Comparison of ENCODE assay signal across 16 cellular contexts in the genomic region with DNA sequence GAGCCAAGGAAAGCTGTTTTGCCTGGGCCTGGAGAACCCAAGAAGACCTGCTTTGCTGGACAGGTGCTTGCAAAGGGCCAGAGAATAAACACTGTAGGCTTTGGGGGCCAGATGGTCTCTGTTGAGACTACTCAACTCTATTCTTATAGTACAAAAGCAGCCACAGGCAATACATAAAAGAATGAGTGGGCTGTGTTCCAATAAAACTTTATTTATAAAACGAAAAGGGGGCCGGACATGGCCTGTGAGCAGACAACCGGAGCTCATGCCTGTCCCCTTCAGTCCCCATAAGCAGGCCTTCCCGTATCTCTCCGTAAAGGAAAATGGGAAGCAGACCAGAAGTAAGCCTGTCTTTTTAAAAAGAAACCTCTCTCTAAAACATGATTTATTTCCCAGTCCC.
A peak's percentile ranks its signal among the peaks of the same experiment; 100 is the strongest.
DNase-seq lines count a peak whose midpoint lies in the region; TF ChIP-seq lines count a peak whose summit lies in the region.
"Had no signal": no experiment of that assay in that cellular context is flagged by ENCODE, and none has a peak within 500 bp of the region (broad histone marks: within the 10 kb centered on the region; RNA-seq: fewer than 3 reads in every experiment).

No MANE protein-coding gene starts in this region.

- H3K27ac ChIP-seq in WERI-Rb-1 = peak overlapping the region; percentile 6; the same call in 1 of the 2 replicates
- H3K27ac ChIP-seq in uterus = peak overlapping the region; percentile 39 to 89
- H3K27ac ChIP-seq in caudate nucleus (ENCODE audit: low read depth, low read length) = no peak overlapping the region
- H3K27ac ChIP-seq in GM23248 = no peak overlapping the region
- H3K27ac ChIP-seq: C4-2B had no signal

- TF ChIP-seq CTCF in WERI-Rb-1 (IDR thresholded peaks at IDR 0.05; ENCODE audit: low read depth, low read length) (no peak), nephron (IDR thresholded peaks at IDR 0.05; ENCODE audit: unreplicated experiment in 3 of 3) (no peak), uterus (IDR thresholded peaks at IDR 0.05) (no peak)

- peaks cover 90% of the 10 kb centered on the region for H3K4me1 Mint-ChIP-seq in nephron

- no peak for TF ChIP-seq POLR2A in uterus (IDR thresholded peaks at IDR 0.05)

- no peaks in the 10 kb centered on the region for H3K27me3 ChIP-seq in WERI-Rb-1 (ENCODE audit: insufficient read depth, low read depth, severe bottlenecking)
- H3K27me3 ChIP-seq in uterus = no peaks in the 10 kb centered on the region
- H3K27me3 ChIP-seq in GM23248 (replicated peaks; ENCODE audit: insufficient read depth) = no peaks in the 10 kb centered on the region

- no peak overlapping the region for H3K4me3 ChIP-seq in WERI-Rb-1 (ENCODE audit: low read depth, low read length)
- no peak overlapping the region for H3K4me3 ChIP-seq in uterus
- no peak overlapping the region for H3K4me3 ChIP-seq in GM23248

- H3K4me2 ChIP-seq in GM23248 (ENCODE audit: unreplicated experiment) = no peak overlapping the region

- peak; percentile 12 for DNase-seq in NCI-H82 (lab: John Stamatoyannopoulos, UW)
- no peak for DNase-seq in NCI-H82 treated with DMSO at 0.1 percent for 48 hours (lab: John Stamatoyannopoulos, UW; ENCODE audit: unreplicated experiment)
- DNase-seq in WERI-Rb-1 = no peak
- no peak for DNase-seq in uterus
- DNase-seq in NCI-H446 (lab: John Stamatoyannopoulos, UW) = no peak
- no peak for DNase-seq in caudate nucleus (lab: John Stamatoyannopoulos, UW)
- DNase-seq in GM23248 = no peak
- DNase-seq: 8988T; ACHN; CD4-positive, alpha-beta memory T cell; COR-L47; DMS53; GF-D8; HCEC 1CT had no signal

- H3K36me3 ChIP-seq in WERI-Rb-1 (no peaks in the 10 kb centered on the region), uterus (no peaks in the 10 kb centered on the region), GM23248 (ENCODE audit: low read depth) (no peaks in the 10 kb centered on the region)

- H3K79me2 ChIP-seq in GM23248 (ENCODE audit: insufficient read depth) = peaks cover 90% of the 10 kb centered on the region

- H3K4me3 Mint-ChIP-seq in nephron = no peak overlapping the region

- H3K4me1 ChIP-seq in uterus (peaks cover 4 to 14% of the 10 kb centered on the region in 2 donors), GM23248 (ENCODE audit: insufficient read depth) (peaks cover 43% of the 10 kb centered on the region)

- no peaks in the 10 kb centered on the region for H3K9me3 ChIP-seq in WERI-Rb-1 (ENCODE audit: severe bottlenecking)
- no peaks in the 10 kb centered on the region for H3K9me3 ChIP-seq in uterus
- H3K9me3 ChIP-seq in GM23248 (ENCODE audit: low read depth) = no peaks in the 10 kb centered on the region

- H3F3A ChIP-seq in GM23248 (ENCODE audit: insufficient read depth) = peaks cover 33% of the 10 kb centered on the region

- intact Hi-C loops in uterus (cut with DNase I; ENCODE audit: low total_unique reads) = no loop called here

- WGBS in GM23248 (ENCODE audit: low coverage in 1 of 2, low lambda C conversion rate in 2 of 2, missing lambda C conversion rate in 2 of 2), 2 experiments = 98 to 100% methylated on average over 5 of the region's 5 CpGs

- no peaks in the 10 kb centered on the region for H3K9me3 Mint-ChIP-seq in nephron
- H3K9me3 Mint-ChIP-seq: CD4-positive, alpha-beta memory T cell had no signal

- H3K27ac Mint-ChIP-seq in nephron = peak overlapping the region; percentile 87 to 99 (median 92)

- in situ Hi-C loops in GM23248 (cut with MboI) = no loop called here

- H3K36me3 Mint-ChIP-seq in nephron (ENCODE audit: low read depth) = no peaks in the 10 kb centered on the region

- H3K9ac ChIP-seq in GM23248 = no peak overlapping the region

- H2AFZ ChIP-seq in GM23248 = no peak overlapping the region

- H4K20me1 ChIP-seq in GM23248 (ENCODE audit: insufficient read depth) = no peaks in the 10 kb centered on the region

- no peaks in the 10 kb centered on the region for H3K9me2 ChIP-seq in GM23248 (ENCODE audit: insufficient read depth)

- H3K27me3 Mint-ChIP-seq in nephron (ENCODE audit: low read depth) = peaks cover 11% of the 10 kb centered on the region
- H3K27me3 Mint-ChIP-seq: CD4-positive, alpha-beta memory T cell had no signal

Comparison
In these comparisons a context has a peak if more than half of its experiments do, and no peak if none do; other contexts are left out.
1. H3K27ac ChIP-seq: peak in WERI-Rb-1 (single experiment) and uterus (2 of 2); none in caudate nucleus (single experiment) and GM23248 (single experiment).